10 cellular contexts compared by ENCODE assay signal in the genomic region with DNA sequence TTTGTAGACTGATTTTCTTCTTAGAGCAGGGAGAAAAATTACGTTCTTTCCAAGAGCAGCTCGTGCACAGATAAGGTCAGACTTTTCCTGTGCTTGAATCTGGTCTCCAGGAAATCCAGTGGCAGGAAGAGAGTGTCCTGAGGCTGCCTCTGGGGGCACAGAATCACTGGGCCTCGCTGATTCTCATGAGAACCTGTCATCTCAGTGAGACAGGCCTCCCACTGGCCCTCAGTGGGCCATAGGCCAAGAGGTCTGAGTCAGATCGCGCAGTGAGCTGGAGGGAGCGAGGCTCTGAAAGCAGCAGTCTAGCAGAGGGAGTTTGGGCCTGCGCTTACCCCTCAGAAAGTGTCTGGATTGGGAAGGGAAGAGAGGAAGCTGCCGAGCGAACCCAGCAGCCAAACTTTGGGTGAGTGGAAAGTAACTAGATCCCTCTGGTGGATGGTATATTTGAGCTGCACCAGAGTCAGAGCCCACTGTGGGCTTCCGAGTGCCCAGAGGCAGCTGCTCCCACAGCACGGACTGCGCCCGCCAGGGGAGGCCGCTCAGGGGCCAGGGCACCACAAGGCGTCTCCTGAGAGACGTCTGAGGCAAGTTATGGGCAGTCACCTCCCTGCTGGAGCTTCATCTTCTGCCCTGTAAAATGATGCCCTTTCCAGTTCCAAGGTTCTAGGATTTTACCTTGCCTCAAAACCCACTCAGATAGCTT. TPM values are rescaled to one million over a fixed set of nuclear protein-coding genes. Genes with fewer than 3 reads are reported as not detected.
DNase-seq lines count a peak whose midpoint lies in the region; ATAC-seq, FAIRE-seq and TF ChIP-seq lines count a peak whose summit lies in the region.
"Had no signal": no experiment of that assay in that cellular context is flagged by ENCODE, and none has a peak within 500 bp of the region (broad histone marks: within the 10 kb centered on the region; RNA-seq: fewer than 3 reads in every experiment).

No MANE protein-coding gene starts in this region.

- TF ChIP-seq POLR2A in GM12892 (IDR thresholded peaks at IDR 0.05; ENCODE audit: low read depth, low read length) = no peak

- no peak for TF ChIP-seq CTCF in type B pancreatic cell (conservative IDR thresholded peaks at IDR 0.05)
- no peak for TF ChIP-seq CTCF in activated CD8-positive, alpha-beta T cell treated with anti-CD3 and anti-CD28 coated beads for 36 hours (IDR thresholded peaks at IDR 0.05)

- POLR2A ChIA-PET in activated CD8-positive, alpha-beta T cell treated with anti-CD3 and anti-CD28 coated beads for 36 hours (lab: Charles Lee) = interaction anchor here (0.7 to 1.3 kb wide), 4 partner anchors 9 to 228 kb away, joined by 3 to 5 read pairs (median 3); a partner anchor contains a TSS

- peak overlapping the region; percentile 45 for H3K4me3 Mint-ChIP-seq in type B pancreatic cell
- H3K4me3 Mint-ChIP-seq in activated CD8-positive, alpha-beta T cell treated with anti-CD3 and anti-CD28 coated beads for 36 hours = no peak overlapping the region
- H3K4me3 Mint-ChIP-seq: activated T-cell treated with anti-CD3 and anti-CD28 coated beads, Interleukin-2, amount 50 U/mL, for 4 hours had no signal

- no peaks in the 10 kb centered on the region for H3K9me3 Mint-ChIP-seq in type B pancreatic cell
- H3K9me3 Mint-ChIP-seq in activated CD8-positive, alpha-beta T cell treated with anti-CD3 and anti-CD28 coated beads for 36 hours = no peaks in the 10 kb centered on the region
- H3K9me3 Mint-ChIP-seq: activated T-cell treated with anti-CD3 and anti-CD28 coated beads, Interleukin-2, amount 50 U/mL, for 4 hours had no signal

- no peak for ATAC-seq in activated CD8-positive, alpha-beta T cell treated with anti-CD3 and anti-CD28 coated beads for 36 hours
- ATAC-seq in HG02571 (IDR thresholded peaks at IDR 0.05; ENCODE audit: unreplicated experiment) = no peak

- H3K27me3 Mint-ChIP-seq in type B pancreatic cell = peaks cover 50% of the 10 kb centered on the region
- peaks cover 21% of the 10 kb centered on the region for H3K27me3 Mint-ChIP-seq in activated CD8-positive, alpha-beta T cell treated with anti-CD3 and anti-CD28 coated beads for 36 hours

- no peaks in the 10 kb centered on the region for H3K36me3 Mint-ChIP-seq in type B pancreatic cell
- no peaks in the 10 kb centered on the region for H3K36me3 Mint-ChIP-seq in activated CD8-positive, alpha-beta T cell treated with anti-CD3 and anti-CD28 coated beads for 36 hours (ENCODE audit: low read depth)

- CTCF ChIA-PET in activated CD8-positive, alpha-beta T cell treated with anti-CD3 and anti-CD28 coated beads for 36 hours (lab: Charles Lee) = interaction anchor here (0.9 to 11.2 kb wide), 4 partner anchors 9 to 288 kb away, joined by 4 to 83 read pairs (median 5); no protein-coding TSS in a partner anchor

- peaks cover 6% of the 10 kb centered on the region for H3K4me1 Mint-ChIP-seq in type B pancreatic cell (ENCODE audit: unreplicated experiment)
- H3K4me1 Mint-ChIP-seq in activated CD8-positive, alpha-beta T cell treated with anti-CD3 and anti-CD28 coated beads for 36 hours (ENCODE audit: low read depth) = no peaks in the 10 kb centered on the region

- FAIRE-seq in GM12892 (lab: Jason Lieb, UNC) = no peak

- H3K27ac Mint-ChIP-seq in type B pancreatic cell = no peak overlapping the region
- H3K27ac Mint-ChIP-seq in activated CD8-positive, alpha-beta T cell treated with anti-CD3 and anti-CD28 coated beads for 36 hours = no peak overlapping the region

- intact Hi-C loops in activated CD8-positive, alpha-beta T cell treated with anti-CD3 and anti-CD28 coated beads for 36 hours (cut with micrococcal nuclease) = loop anchor here (5.0 kb wide), 1 partner anchor 292 kb away; no protein-coding TSS in a partner anchor

- DNase-seq in HS-5 (ENCODE audit: low read depth) (peak; percentile 61), brain pericyte (ENCODE audit: low read depth, low spot score) (peak; percentile 29), islet precursor cell (peak; percentile 64), type B pancreatic cell (ENCODE audit: extremely low spot score, unreplicated experiment) (no peak), GM12892 (ENCODE audit: insufficient read length) (no peak), mesenteric fat pad (ENCODE audit: low spot score) (no peak)
- no peak for DNase-seq in activated CD8-positive, alpha-beta T cell treated with anti-CD3 and anti-CD28 coated beads for 36 hours
- DNase-seq: activated T-cell treated with anti-CD3 and anti-CD28 coated beads, Interleukin-2, amount 50 U/mL, for 4 hours; hippocampal formation had no signal

RNA-seq across cellular contexts. Expression of a gene that starts 8.2 kb away (rescaled TPM):
- total RNA-seq in type B pancreatic cell (ENCODE audit: low replicate concordance) (0.31 and 24.3 TPM in 2 replicates), mesenteric fat pad (1.2 TPM)
- not detected for total RNA-seq in activated CD8-positive, alpha-beta T cell treated with anti-CD3 and anti-CD28 coated beads for 36 hours
- polyA plus RNA-seq in GM12892 (2012; ENCODE audit: missing spikeins) = 0.19 TPM

RNA-seq across cellular contexts. Expression of a gene that starts 24.2 kb away (rescaled TPM):
- total RNA-seq in type B pancreatic cell (ENCODE audit: low replicate concordance) = 22.1 and 24.3 TPM in 2 replicates
- 1 to 10 TPM; 6.5 to 7.9 TPM for total RNA-seq in activated CD8-positive, alpha-beta T cell treated with anti-CD3 and anti-CD28 coated beads for 36 hours
- 7.3 TPM for polyA plus RNA-seq in GM12892 (2012; ENCODE audit: missing spikeins)
- 28.8 TPM for total RNA-seq in mesenteric fat pad

Comparison
In these comparisons a context has a peak if more than half of its experiments do, and no peak if none do; other contexts are left out.
1. DNase-seq: peak in HS-5 (single experiment), brain pericyte (single experiment) and islet precursor cell (single experiment); none in type B pancreatic cell (single experiment), activated CD8-positive, alpha-beta T cell treated with anti-CD3 and anti-CD28 coated beads for 36 hours (single experiment), GM12892 (single experiment) and mesenteric fat pad (single experiment).